Comparison of ENCODE assay signal across 8 cellular contexts in the genomic region with DNA sequence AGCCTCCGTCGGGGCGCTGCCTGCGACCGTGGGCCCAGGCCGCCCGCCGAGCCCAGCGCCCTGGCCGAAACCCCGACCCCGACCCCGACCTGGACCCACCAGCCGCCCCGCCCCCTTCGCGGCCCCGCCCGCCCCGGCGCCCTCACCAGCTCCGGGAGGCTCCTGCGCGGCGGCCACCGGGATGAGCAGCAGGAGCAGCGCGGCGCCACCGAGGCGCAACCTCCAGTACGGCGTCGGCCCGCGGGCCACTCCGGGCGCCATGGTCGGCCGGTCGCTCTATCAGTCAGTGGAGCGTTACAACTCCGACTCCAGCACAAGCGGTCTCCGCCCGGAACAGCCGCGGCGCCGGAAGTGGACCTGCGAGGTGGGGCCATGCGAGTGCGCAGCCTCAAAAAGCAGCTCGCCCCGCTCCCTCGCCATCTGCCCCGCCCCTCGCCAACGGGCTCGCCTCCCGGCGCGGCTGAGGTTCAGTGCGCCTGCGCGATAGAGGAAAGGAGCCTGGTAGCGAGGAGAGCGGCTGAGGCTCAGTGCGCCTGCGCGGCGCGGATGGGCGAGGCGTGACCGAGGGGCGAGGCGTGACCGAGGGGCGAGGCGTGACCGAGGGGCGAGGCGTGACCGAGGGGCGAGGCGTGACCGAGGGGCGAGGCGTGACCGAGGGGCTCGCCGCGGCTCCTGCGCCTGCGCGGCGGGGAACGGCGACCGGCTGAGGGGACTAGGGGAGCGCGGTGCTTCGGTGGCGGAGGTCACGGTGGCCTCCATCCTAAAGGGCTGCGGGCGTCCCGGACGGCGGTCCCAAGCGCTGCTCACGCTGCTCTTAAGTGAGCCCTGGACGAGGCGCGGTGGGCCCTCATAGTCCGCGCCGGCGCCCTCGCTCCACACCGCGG. TPM values are rescaled to one million over a fixed set of nuclear protein-coding genes. Genes with fewer than 3 reads are reported as not detected.
DNase-seq lines count a peak whose midpoint lies in the region; ATAC-seq and TF ChIP-seq lines count a peak whose summit lies in the region.

A gene with protein sequence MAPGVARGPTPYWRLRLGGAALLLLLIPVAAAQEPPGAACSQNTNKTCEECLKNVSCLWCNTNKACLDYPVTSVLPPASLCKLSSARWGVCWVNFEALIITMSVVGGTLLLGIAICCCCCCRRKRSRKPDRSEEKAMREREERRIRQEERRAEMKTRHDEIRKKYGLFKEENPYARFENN (minus strand): TSS at position 335 of the 884 bp plus-strand sequence. CDS start 74 bp downstream, at position 261.

- peak within 1 kb of the TSS; percentile 82 for H3K9ac ChIP-seq in SK-N-SH

- TF ChIP-seq RAD21 in SK-N-SH (IDR thresholded peaks at IDR 0.05; ENCODE audit: low read length): no peak

- CTCF ChIA-PET in SK-N-SH (lab: Yijun Ruan, JAX): interaction anchor here (0.6 to 3.3 kb wide), 10 partner anchors 16 to 682 kb away, joined by 3 to 18 read pairs (median 3); a partner anchor contains a TSS

- peak within 1 kb of the TSS; percentile 83 for H3K4me3 ChIP-seq in GM08714 (ENCODE audit: low read length)
- H3K4me3 ChIP-seq in SK-N-SH (ENCODE audit: low read depth in 2 of 2, low read length in 1 of 2): peak within 1 kb of the TSS; percentile 88 to 96

- TF ChIP-seq EP300 in SK-N-SH (IDR thresholded peaks at IDR 0.05; ENCODE audit: borderline replicate concordance in 1 of 2, low read depth in 1 of 2, low read length in 1 of 2): no peak

- H3K27ac ChIP-seq in SK-N-SH (ENCODE audit: low read depth in 2 of 2, low read length in 1 of 2): peak within 1 kb of the TSS; percentile 82 to 90; a peak in 3 of 4 replicates
- H3K27ac ChIP-seq in substantia nigra (ENCODE audit: low read depth, low read length, poor library complexity, severe bottlenecking): peak within 1 kb of the TSS; percentile 74

- peaks cover 23% of the 10 kb centered on the region for H3F3A ChIP-seq in SK-N-SH (replicated peaks; ENCODE audit: insufficient read depth)

- H3K9me2 ChIP-seq in SK-N-SH: no peaks in the 10 kb centered on the region

- no peak for TF ChIP-seq CTCF in SK-N-SH (IDR thresholded peaks at IDR 0.05)

- DNase-seq in NCI-H1092 (lab: John Stamatoyannopoulos, UW) (peak; percentile 99), SK-N-SH (peak; percentile 100), germinal center (ENCODE audit: low spot score) (peak; percentile 100), non-pigmented ciliary epithelial cell (ENCODE audit: low read depth) (peak; percentile 71), substantia nigra (lab: John Stamatoyannopoulos, UW) (peak; percentile 59 to 98 (median 94))
- DNase-seq in activated naive CD4-positive, alpha-beta T cell treated with anti-CD3 and anti-CD28 coated beads, Interleukin-2, amount 50 U/mL, for 16 hours: peak; percentile 99

- ATAC-seq in HG02588 (IDR thresholded peaks at IDR 0.05; ENCODE audit: unreplicated experiment): peak; percentile 63

- H3K4me2 ChIP-seq in SK-N-SH: peak within 1 kb of the TSS; percentile 98

- peaks cover 0 to 6% of the 10 kb centered on the region in 2 experiments for H3K36me3 ChIP-seq in SK-N-SH (replicated peaks in 1 of 2; ENCODE audit: control insufficient read depth in 1 of 2, insufficient read depth in 2 of 2, low read length in 1 of 2)

- peaks cover 54% of the 10 kb centered on the region for H3K79me2 ChIP-seq in SK-N-SH (ENCODE audit: insufficient read depth)

- peaks cover 25 to 38% of the 10 kb centered on the region in 2 experiments for H3K4me1 ChIP-seq in SK-N-SH (ENCODE audit: control insufficient read depth in 1 of 2, insufficient read depth in 2 of 2, low read depth in 1 of 2, low read length in 1 of 2)

- POLR2A ChIA-PET in SK-N-SH (lab: Yijun Ruan, JAX): interaction anchor here (0.6 to 1.4 kb wide), 6 partner anchors 10 to 258 kb away, joined by 3 to 7 read pairs (median 4); a partner anchor contains a TSS

- H2AFZ ChIP-seq in SK-N-SH (ENCODE audit: low read depth): 0 out of 2 replicates have a peak within 1 kb of the TSS, but pooled peaks have one; percentile 38

- peaks cover 44% of the 10 kb centered on the region for H4K20me1 ChIP-seq in SK-N-SH (ENCODE audit: insufficient read depth)

- WGBS in SK-N-SH (ENCODE audit: low lambda C conversion rate): 0% methylated on average over 11 of the region's 123 CpGs

- no peaks in the 10 kb centered on the region for H3K27me3 ChIP-seq in SK-N-SH (ENCODE audit: insufficient read depth)

- H3K9me3 ChIP-seq in SK-N-SH: no peaks in the 10 kb centered on the region

TF ChIP-seq in SK-N-SH, 30 proteins besides CTCF, POLR2A, EP300 and RAD21:
- peak; percentile 93 for TF ChIP-seq NRF1 (IDR thresholded peaks at IDR 0.05; ENCODE audit: low read depth, low read length)
- TF ChIP-seq POLR2AphosphoS5 (IDR thresholded peaks at IDR 0.05; ENCODE audit: low read depth, low read length): peak; percentile 86
- no peak for TF ChIP-seq JUND (IDR thresholded peaks at IDR 0.05)
- TF ChIP-seq EZH2phosphoT487 (IDR thresholded peaks at IDR 0.05; ENCODE audit: borderline replicate concordance, low read depth): no peak
- TF ChIP-seq MXI1 (IDR thresholded peaks at IDR 0.05; ENCODE audit: low read depth, low read length): 0 out of 2 replicates have a peak, but pooled peaks have one; percentile 54
- peak; percentile 68; the same call in 1 of the 2 replicates for TF ChIP-seq GABPA (IDR thresholded peaks at IDR 0.05; ENCODE audit: low read depth)
- TF ChIP-seq ELF1 (IDR thresholded peaks at IDR 0.05): 0 out of 2 replicates have a peak, but pooled peaks have one; percentile 42
- TF ChIP-seq TAF1 (IDR thresholded peaks at IDR 0.05; ENCODE audit: borderline replicate concordance, low read depth, low read length): peak; percentile 84

RNA-seq across cellular contexts. Expression of the gene that starts here (rescaled TPM):
- polyA plus RNA-seq in SK-N-SH (2012; rRNA removed): 171 and 196 TPM in 2 replicates
- polyA plus RNA-seq in SK-N-SH (2012; cell fraction: cytosol; rRNA removed): 173 and 196 TPM in 2 replicates
- 113 and 135 TPM in 2 replicates for polyA plus RNA-seq in SK-N-SH (2012; cell fraction: nucleus; rRNA removed)

Comparison
In these comparisons a context has a peak if more than half of its experiments do, and no peak if none do; other contexts are left out.
1. Peak in every context shown above with its lines: DNase-seq, ATAC-seq, H3K4me3 ChIP-seq and H3K27ac ChIP-seq.